Comparison of ENCODE assay signal across 24 cellular contexts in genomic region chr4:118335774-118336173, GRCh38. TPM values are rescaled to one million over a fixed set of nuclear protein-coding genes. Genes with fewer than 3 reads are reported as not detected.
"Had no signal": no experiment of that assay in that cellular context is flagged by ENCODE, and none has a peak within 500 bp of the region (broad histone marks: within the 10 kb centered on the region; RNA-seq: fewer than 3 reads in every experiment).

No MANE protein-coding gene starts in this region.

- H2AFZ ChIP-seq: PC-9 had no signal

- H3K27ac ChIP-seq: PC-9 had no signal

- H3K4me2 ChIP-seq: PC-9 had no signal

- H3K36me3 Mint-ChIP-seq: activated naive CD8-positive, alpha-beta T cell had no signal

- H3K4me3 ChIP-seq: PC-9 had no signal

- H3K27ac Mint-ChIP-seq: activated CD4-positive, alpha-beta memory T cell treated with anti-CD3 and anti-CD28 coated beads, Interleukin-2, amount 10 ng/mL, durations not matched to agents 7 days and 5 days; activated CD4-positive, alpha-beta T cell treated with anti-CD3 and anti-CD28 coated beads for 36 hours; activated naive CD4-positive, alpha-beta T cell treated with anti-CD3 and anti-CD28 coated beads for 36 hours; activated naive CD8-positive, alpha-beta T cell; activated T-helper 17 cell treated with anti-CD3 and anti-CD28 coated beads, Interleukin-2, amount 50 U/mL, for 72 hours; T-helper 1 cell treated with Interleukin-12 subunit alpha and Interleukin-12 subunit beta and Interleukin-4 antibody, amounts not matched to agents 30 μg/mL and 1 μg/mL, for 36 hours had no signal

- H3K9me3 Mint-ChIP-seq: activated CD4-positive, alpha-beta memory T cell treated with anti-CD3 and anti-CD28 coated beads, Interleukin-2, amount 10 ng/mL, durations not matched to agents 7 days and 5 days; activated naive CD4-positive, alpha-beta T cell treated with anti-CD3 and anti-CD28 coated beads for 36 hours; activated T-helper 17 cell treated with anti-CD3 and anti-CD28 coated beads, Interleukin-2, amount 50 U/mL, for 72 hours; T-helper 1 cell treated with Interleukin-12 subunit alpha and Interleukin-12 subunit beta and Interleukin-4 antibody, amounts not matched to agents 30 μg/mL and 1 μg/mL, for 36 hours had no signal

- H3K4me3 Mint-ChIP-seq: activated CD4-positive, alpha-beta memory T cell treated with anti-CD3 and anti-CD28 coated beads, Interleukin-2, amount 10 ng/mL, durations not matched to agents 7 days and 5 days; activated CD4-positive, alpha-beta T cell treated with anti-CD3 and anti-CD28 coated beads for 36 hours; activated naive CD4-positive, alpha-beta T cell treated with anti-CD3 and anti-CD28 coated beads for 36 hours; activated naive CD8-positive, alpha-beta T cell; activated T-helper 17 cell treated with anti-CD3 and anti-CD28 coated beads, Interleukin-2, amount 50 U/mL, for 72 hours; T-helper 1 cell treated with Interleukin-12 subunit alpha and Interleukin-12 subunit beta and Interleukin-4 antibody, amounts not matched to agents 30 μg/mL and 1 μg/mL, for 36 hours had no signal

- H3K4me1 Mint-ChIP-seq: activated CD4-positive, alpha-beta memory T cell treated with anti-CD3 and anti-CD28 coated beads, Interleukin-2, amount 10 ng/mL, durations not matched to agents 7 days and 5 days; activated CD4-positive, alpha-beta T cell treated with anti-CD3 and anti-CD28 coated beads for 36 hours; activated T-helper 17 cell treated with anti-CD3 and anti-CD28 coated beads, Interleukin-2, amount 50 U/mL, for 72 hours had no signal

- ATAC-seq: activated CD4-positive, alpha-beta T cell treated with anti-CD3 and anti-CD28 coated beads for 36 hours; activated T-helper 17 cell treated with anti-CD3 and anti-CD28 coated beads, Interleukin-2, amount 50 U/mL, for 72 hours had no signal

- DNase-seq: activated CD4-positive, alpha-beta memory T cell treated with anti-CD3 and anti-CD28 coated beads, Interleukin-2, amount 10 ng/mL, durations not matched to agents 7 days and 5 days; activated CD4-positive, alpha-beta T cell treated with anti-CD3 and anti-CD28 coated beads for 36 hours; activated CD4-positive, alpha-beta T cell treated with anti-CD3 and anti-CD28 coated beads, Interleukin-2, amount 50 U/mL, for 1 hour; activated CD4-positive, CD25-positive, alpha-beta regulatory T cell; activated gamma-delta T cell; activated naive CD4-positive, alpha-beta T cell treated with anti-CD3 and anti-CD28 coated beads for 36 hours; activated T-cell treated with anti-CD3 and anti-CD28 coated beads for 4 hours; activated T-cell treated with anti-CD3 and anti-CD28 coated beads, Interleukin-2, amount 50 U/mL, for 48 hours; cerebellar nuclear complex; KG1; MV-4-11; NCI-H1092 treated with DMSO at 0.1 percent for 48 hours; NCI-H1417 treated with DMSO at 0.1 percent for 48 hours; NCI-H1694 treated with DMSO at 0.1 percent for 48 hours; NCI-H2029 treated with DMSO at 0.1 percent for 48 hours; NCI-H345; NCI-H510A; NCI-H526 treated with DMSO at 0.1 percent for 48 hours; PC-9; SHP77 treated with DMSO at 0.1 percent for 48 hours had no signal

RNA-seq across cellular contexts. Expression of gene PRSS12, which starts 17.0 kb away (rescaled TPM):
- total RNA-seq: activated CD4-positive, alpha-beta memory T cell treated with anti-CD3 and anti-CD28 coated beads, Interleukin-2, amount 10 ng/mL, durations not matched to agents 7 days and 5 days; activated CD4-positive, alpha-beta T cell treated with anti-CD3 and anti-CD28 coated beads for 36 hours; activated CD8-positive, alpha-beta memory T cell treated with anti-CD3 and anti-CD28 coated beads for 36 hours; activated naive CD4-positive, alpha-beta T cell treated with anti-CD3 and anti-CD28 coated beads for 36 hours; activated T-helper 17 cell treated with anti-CD3 and anti-CD28 coated beads, Interleukin-2, amount 50 U/mL, for 72 hours had no signal
